Comparison of ENCODE assay signal across 9 cellular contexts in genomic region chr6:84773431-84774173, GRCh38. TPM values are rescaled to one million over a fixed set of nuclear protein-coding genes. Genes with fewer than 3 reads are reported as not detected.
DNase-seq lines count a peak whose midpoint lies in the region; ATAC-seq and TF ChIP-seq lines count a peak whose summit lies in the region.
"Had no signal": no experiment of that assay in that cellular context is flagged by ENCODE, and none has a peak within 500 bp of the region (broad histone marks: within the 10 kb centered on the region; RNA-seq: fewer than 3 reads in every experiment).

No MANE protein-coding gene starts in this region.

- no peaks in the 10 kb centered on the region for H3K36me3 ChIP-seq in kidney epithelial cell (ENCODE audit: control insufficient read depth, insufficient read depth, low read length)
- no peaks in the 10 kb centered on the region for H3K36me3 ChIP-seq in tibial artery

- ATAC-seq in GM18517 (IDR thresholded peaks at IDR 0.05; ENCODE audit: unreplicated experiment): no peak
- ATAC-seq in activated CD4-positive, CD25-positive, alpha-beta regulatory T cell treated with anti-CD3 and anti-CD28 coated beads, Interleukin-2, amount 50 U/mL, for 24 hours: no peak

- no peaks in the 10 kb centered on the region for H3K9me3 ChIP-seq in tibial artery

- intact Hi-C loops in tibial artery (cut with DNase I; ENCODE audit: low total_unique reads): loop anchor here (1.0 to 10.0 kb wide), 3 partner anchors 15 to 551 kb away; no protein-coding TSS in a partner anchor

- POLR2A ChIA-PET in HEK293T (lab: Yijun Ruan, JAX): interaction anchor here (1.0 to 2.3 kb wide), 4 partner anchors 9 to 129 kb away, joined by 3 to 18 read pairs (median 6); partner anchors contain the start of gene TBX18

- peak; percentile 57 for DNase-seq in activated CD8-positive, alpha-beta memory T cell treated with anti-CD3 and anti-CD28 coated beads, Interleukin-2, amount 50 U/mL, for 48 hours
- no peak for DNase-seq in activated CD8-positive, alpha-beta memory T cell treated with anti-CD3 and anti-CD28 coated beads, Interleukin-2, amount 50 U/mL, for 4 hours
- DNase-seq in astrocyte of the hippocampus (ENCODE audit: low read depth, low spot score) (peak; percentile 42), kidney epithelial cell (ENCODE audit: low read depth) (no peak), tibial artery (peak; percentile 29 to 79), HEK293T (ENCODE audit: extremely low spot score) (no peak)
- DNase-seq: DMS79 treated with DMSO at 0.1 percent for 48 hours had no signal

- CTCF ChIA-PET in HEK293T (lab: Yijun Ruan, JAX): interaction anchor here (0.7 to 1.2 kb wide), 2 partner anchors 11 to 26 kb away, joined by 3 to 4 read pairs; no protein-coding TSS in a partner anchor

- TF ChIP-seq CTCF in kidney epithelial cell (IDR thresholded peaks at IDR 0.05; ENCODE audit: insufficient read depth, low read length, poor library complexity, severe bottlenecking): no peak
- TF ChIP-seq CTCF in tibial artery (IDR thresholded peaks at IDR 0.05): no peak

- peaks cover 0 to 9% (median 0%) of the 10 kb centered on the region in 4 donors for H3K4me1 ChIP-seq in tibial artery

- H3K27ac ChIP-seq in tibial artery: peak overlapping the region; percentile 99 to 100

- H3K4me3 ChIP-seq in kidney epithelial cell (ENCODE audit: low read depth, low read length): peak overlapping the region; percentile 37
- peak overlapping the region; percentile 62 to 79 for H3K4me3 ChIP-seq in tibial artery

- peaks cover 63% of the 10 kb centered on the region for H3K27me3 ChIP-seq in kidney epithelial cell (ENCODE audit: control insufficient read depth, insufficient read depth, low read length)
- no peaks in the 10 kb centered on the region for H3K27me3 ChIP-seq in tibial artery

TF ChIP-seq in HEK293T, 16 proteins besides CTCF, POLR2A, EP300 and RAD21:
- TF ChIP-seq FOXK2 (IDR thresholded peaks at IDR 0.05) (no peak), CTBP1 (IDR thresholded peaks at IDR 0.05; ENCODE audit: borderline replicate concordance) (no peak), L3MBTL2 (conservative IDR thresholded peaks at IDR 0.05) (no peak), NFRKB (IDR thresholded peaks at IDR 0.05) (no peak), ARNT (IDR thresholded peaks at IDR 0.05) (no peak), PKNOX1 (IDR thresholded peaks at IDR 0.05) (no peak), BHLHE40 (IDR thresholded peaks at IDR 0.05; ENCODE audit: borderline replicate concordance) (no peak), SUZ12 (IDR thresholded peaks at IDR 0.05) (no peak), ZNF384 (IDR thresholded peaks at IDR 0.05) (no peak), ELF4 (IDR thresholded peaks at IDR 0.05) (no peak), LEF1 (IDR thresholded peaks at IDR 0.05; ENCODE audit: borderline replicate concordance) (no peak), SP1 (IDR thresholded peaks at IDR 0.05) (no peak), TARDBP (IDR thresholded peaks at IDR 0.05) (no peak), FOXM1 (IDR thresholded peaks at IDR 0.05; ENCODE audit: borderline replicate concordance) (no peak), FOXA1 (IDR thresholded peaks at IDR 0.05) (no peak), HDGF (IDR thresholded peaks at IDR 0.05; ENCODE audit: borderline replicate concordance) (no peak)
TF ChIP-seq in HEK293T: peak in this region for 0.

RNA-seq across cellular contexts. Expression of gene TBX18, which starts 9.2 kb away (rescaled TPM):
- 0.46 and 0.48 TPM in 2 replicates for total RNA-seq in kidney epithelial cell

Comparison
In these comparisons a context has a peak if more than half of its experiments do, and no peak if none do; other contexts are left out.
1. DNase-seq: peak in activated CD8-positive, alpha-beta memory T cell treated with anti-CD3 and anti-CD28 coated beads, Interleukin-2, amount 50 U/mL, for 48 hours (single experiment), astrocyte of the hippocampus (single experiment) and tibial artery (2 of 2); none in activated CD8-positive, alpha-beta memory T cell treated with anti-CD3 and anti-CD28 coated beads, Interleukin-2, amount 50 U/mL, for 4 hours (single experiment), kidney epithelial cell (single experiment) and HEK293T (single experiment).